8 cellular contexts compared by ENCODE assay signal in genomic region chr16:3459401-3460090, GRCh38. TPM values are rescaled to one million over a fixed set of nuclear protein-coding genes. Genes with fewer than 3 reads are reported as not detected.
DNase-seq lines count a peak whose midpoint lies in the region; ATAC-seq, FAIRE-seq and TF ChIP-seq lines count a peak whose summit lies in the region.

No MANE protein-coding gene starts in this region.

- H3K27me3 ChIP-seq in CD4-positive, alpha-beta memory T cell (ENCODE audit: insufficient read depth, low read length): no peaks in the 10 kb centered on the region
- H3K27me3 ChIP-seq in NT2/D1 (ENCODE audit: insufficient read depth, insufficient read length): no peaks in the 10 kb centered on the region
- H3K27me3 ChIP-seq in effector memory CD4-positive, alpha-beta T cell (replicated peaks; ENCODE audit: control insufficient read depth, insufficient read depth, low read length, poor library complexity, severe bottlenecking): no peaks in the 10 kb centered on the region

- intact Hi-C loops in CD4-positive, alpha-beta memory T cell (cut with micrococcal nuclease): loop anchor here (2.0 to 10.0 kb wide), 3 partner anchors 17 to 305 kb away; partner anchors contain the start of genes NAA60, TIGD7, ZNF597 and ZNF75A

- H3K9me3 ChIP-seq in CD4-positive, alpha-beta memory T cell (ENCODE audit: control insufficient read depth in 1 of 2, low read length in 2 of 2): no peaks in the 10 kb centered on the region
- no peaks in the 10 kb centered on the region for H3K9me3 ChIP-seq in NT2/D1 (ENCODE audit: insufficient read depth, low read length)
- H3K9me3 ChIP-seq in effector memory CD4-positive, alpha-beta T cell (ENCODE audit: control insufficient read depth, low read length): no peaks in the 10 kb centered on the region

- H3K4me1 Mint-ChIP-seq in CD4-positive, alpha-beta memory T cell: peaks cover 35 to 67% (median 53%) of the 10 kb centered on the region in 4 donors
- peaks cover 61% of the 10 kb centered on the region for H3K4me1 Mint-ChIP-seq in nephron progenitor cell

- no peak for TF ChIP-seq CTCF in nephron progenitor cell (IDR thresholded peaks at IDR 0.05)
- TF ChIP-seq CTCF in GM10266 (IDR thresholded peaks at IDR 0.05; ENCODE audit: control insufficient read depth, insufficient read depth, low read depth, missing control alignments): no peak

- H3K27ac Mint-ChIP-seq in CD4-positive, alpha-beta memory T cell: peak overlapping the region; percentile 75 to 97 (median 94)
- no peak overlapping the region for H3K27ac Mint-ChIP-seq in nephron progenitor cell

- peak overlapping the region; percentile 74 to 94 (median 94) for H3K4me3 Mint-ChIP-seq in CD4-positive, alpha-beta memory T cell
- peak overlapping the region; percentile 91 for H3K4me3 Mint-ChIP-seq in nephron progenitor cell

- no peaks in the 10 kb centered on the region for H3K27me3 Mint-ChIP-seq in CD4-positive, alpha-beta memory T cell
- peaks cover 3% of the 10 kb centered on the region for H3K27me3 Mint-ChIP-seq in nephron progenitor cell (ENCODE audit: low read depth, poor library complexity)

- TF ChIP-seq POLR2A in H54 (IDR thresholded peaks at IDR 0.05; ENCODE audit: low read depth, low read length): no peak

- POLR2A ChIA-PET in CD4-positive, alpha-beta memory T cell (lab: Charles Lee; ENCODE audit: partially characterized antibody): interaction anchor here (1.2 to 2.0 kb wide), 2 partner anchors 41 to 52 kb away, joined by 3 to 7 read pairs; partner anchors contain the start of gene CLUAP1

- H3K9me3 Mint-ChIP-seq in CD4-positive, alpha-beta memory T cell: no peaks in the 10 kb centered on the region
- H3K9me3 Mint-ChIP-seq in nephron progenitor cell: peaks cover 5% of the 10 kb centered on the region

- CTCF ChIA-PET in CD4-positive, alpha-beta memory T cell (lab: Charles Lee; ENCODE audit: partially characterized antibody): no interaction called here

- DNase-seq in CD4-positive, alpha-beta memory T cell: peak in 1 of 5 donors; percentile 11
- DNase-seq in NT2/D1 (ENCODE audit: low read depth, low spot score): no peak
- no peak for DNase-seq in effector memory CD4-positive, alpha-beta T cell
- no peak for DNase-seq in nephron progenitor cell
- DNase-seq in GM10266 (ENCODE audit: extremely low spot score): no peak
- DNase-seq in NCI-H1436 (lab: John Stamatoyannopoulos, UW): no peak
- no peak for DNase-seq in H54 (ENCODE audit: insufficient read length, low spot score)

- no peaks in the 10 kb centered on the region for H3K36me3 ChIP-seq in CD4-positive, alpha-beta memory T cell (ENCODE audit: insufficient read depth, low read length)
- H3K36me3 ChIP-seq in NT2/D1 (ENCODE audit: insufficient read depth, insufficient read length, low read length): peaks cover 37% of the 10 kb centered on the region
- no peaks in the 10 kb centered on the region for H3K36me3 ChIP-seq in effector memory CD4-positive, alpha-beta T cell (ENCODE audit: control insufficient read depth, insufficient read depth, low read length)

- peak overlapping the region; percentile 88 for H3K27ac ChIP-seq in CD4-positive, alpha-beta memory T cell (ENCODE audit: low read depth, low read length)
- peak overlapping the region; percentile 95 for H3K27ac ChIP-seq in effector memory CD4-positive, alpha-beta T cell (ENCODE audit: insufficient read depth, low read length, poor library complexity, severe bottlenecking)

- H3K4me3 ChIP-seq in CD4-positive, alpha-beta memory T cell (ENCODE audit: low read length in 2 of 2): peak overlapping the region in 1 of 2 donors; percentile 7
- H3K4me3 ChIP-seq in NT2/D1 (ENCODE audit: insufficient read length, low read depth): no peak overlapping the region
- no peak overlapping the region for H3K4me3 ChIP-seq in effector memory CD4-positive, alpha-beta T cell (ENCODE audit: insufficient read depth, low read depth, low read length, poor library complexity, severe bottlenecking)

- H3K4me1 ChIP-seq in CD4-positive, alpha-beta memory T cell (ENCODE audit: insufficient read depth, low read length): peaks cover 64% of the 10 kb centered on the region
- peaks cover 4% of the 10 kb centered on the region for H3K4me1 ChIP-seq in NT2/D1 (ENCODE audit: insufficient read depth, insufficient read length)
- peaks cover 30% of the 10 kb centered on the region for H3K4me1 ChIP-seq in effector memory CD4-positive, alpha-beta T cell (ENCODE audit: control insufficient read depth, insufficient read depth, low read length, poor library complexity, severe bottlenecking)

- H3K9ac ChIP-seq in NT2/D1 (ENCODE audit: insufficient read length, low read depth): peak overlapping the region; percentile 96

- peaks cover 0 to 6% of the 10 kb centered on the region in 2 donors for H3K36me3 Mint-ChIP-seq in CD4-positive, alpha-beta memory T cell
- H3K36me3 Mint-ChIP-seq in nephron progenitor cell (ENCODE audit: low read depth): no peaks in the 10 kb centered on the region

- no peak for FAIRE-seq in H54 (lab: Jason Lieb, UNC)

- no peak for ATAC-seq in HG02763 (IDR thresholded peaks at IDR 0.05; ENCODE audit: unreplicated experiment)

RNA-seq across cellular contexts. Expression of gene NAA60, which starts 16.1 kb away (rescaled TPM):
- total RNA-seq in CD4-positive, alpha-beta memory T cell: 10 to 100 TPM; 58.1 to 62.9 TPM
- 10 to 100 TPM; 28.2 to 59.6 TPM for polyA plus RNA-seq in CD4-positive, alpha-beta memory T cell

RNA-seq across cellular contexts. Expression of gene ZNF597, which starts 16.2 kb away (rescaled TPM):
- total RNA-seq in CD4-positive, alpha-beta memory T cell: 1 to 10 TPM; 5.3 TPM
- 1 to 10 TPM; 1.0 to 1.9 TPM for polyA plus RNA-seq in CD4-positive, alpha-beta memory T cell

RNA-seq across cellular contexts. Expression of gene C16orf90, which starts 35.7 kb away (rescaled TPM):
- total RNA-seq in CD4-positive, alpha-beta memory T cell: not detected
- not detected for polyA plus RNA-seq in CD4-positive, alpha-beta memory T cell

RNA-seq across cellular contexts. Expression of gene CLUAP1, which starts 41.3 kb away (rescaled TPM):
- total RNA-seq in CD4-positive, alpha-beta memory T cell: 10 to 100 TPM; 24.6 to 25.4 TPM
- 10 to 100 TPM; 26.4 to 41.5 TPM for polyA plus RNA-seq in CD4-positive, alpha-beta memory T cell

RNA-seq across cellular contexts. Expression of gene ZNF174, which starts 58.5 kb away (rescaled TPM):
- total RNA-seq in CD4-positive, alpha-beta memory T cell: 10 to 100 TPM; 17.9 to 18.0 TPM
- polyA plus RNA-seq in CD4-positive, alpha-beta memory T cell: 10 to 100 TPM in 1 of 2 donors, 1 to 10 TPM in 1; 9.5 to 19.0 TPM
